Comparison of ENCODE assay signal across 1 cellular context in genomic region chr11:64291746-64292457, GRCh38.
TF ChIP-seq lines count a peak whose summit lies in the region.

No MANE protein-coding gene starts in this region.

TF ChIP-seq in GM23338, 12 proteins besides CTCF, POLR2A, EP300 and RAD21:
- TF ChIP-seq ZNF114 (CRISPR knock-in tag; IDR thresholded peaks at IDR 0.05) = no peak
- TF ChIP-seq EZH2 (IDR thresholded peaks at IDR 0.05; ENCODE audit: low read depth, unreplicated experiment) = peak; percentile 79
- peak; percentile 26 for TF ChIP-seq EZH2phosphoT487 (IDR thresholded peaks at IDR 0.05; ENCODE audit: unreplicated experiment)
- TF ChIP-seq ZNF331 (CRISPR knock-in tag; IDR thresholded peaks at IDR 0.05; ENCODE audit: low read depth) = no peak
- TF ChIP-seq ZNF462 (CRISPR knock-in tag; IDR thresholded peaks at IDR 0.05) = no peak
